27 cellular contexts compared by ENCODE assay signal in genomic region chr12:103100226-103100866, GRCh38.
"Had no signal": no experiment of that assay in that cellular context is flagged by ENCODE, and none has a peak within 500 bp of the region (broad histone marks: within the 10 kb centered on the region; RNA-seq: fewer than 3 reads in every experiment).

No MANE protein-coding gene starts in this region.

- H3K27me3 Mint-ChIP-seq: activated CD4-positive, alpha-beta T cell treated with anti-CD3 and anti-CD28 coated beads, Interleukin-2, amount 10 ng/mL, durations not matched to agents 24 days and 14 days had no signal

- H3K4me3 ChIP-seq: ascending aorta, body of pancreas, breast epithelium, SJSA1 had no signal

- H3K9ac ChIP-seq: KMS-11 had no signal

- ATAC-seq: activated CD8-positive, alpha-beta T cell treated with anti-CD3 and anti-CD28 coated beads for 36 hours; activated T-cell treated with anti-CD3 and anti-CD28 coated beads, Interleukin-2, amount 50 U/mL, for 72 hours; body of pancreas; Panc1 had no signal

- H3K36me3 Mint-ChIP-seq: activated naive CD4-positive, alpha-beta T cell treated with anti-CD3 and anti-CD28 coated beads, Interleukin-2, amount 50 U/mL, for 24 hours; activated naive CD8-positive, alpha-beta T cell treated with anti-CD3 and anti-CD28 coated beads, Interleukin-2, amount 10 ng/mL, durations not matched to agents 7 days and 5 days had no signal

- DNase-seq: activated CD4-positive, alpha-beta T cell treated with anti-CD3 and anti-CD28 coated beads, Interleukin-2, amount 10 ng/mL, durations not matched to agents 24 days and 14 days; activated CD4-positive, alpha-beta T cell treated with anti-CD3 and anti-CD28 coated beads, Interleukin-2, amount 50 U/mL, for 4 hours; activated CD8-positive, alpha-beta T cell treated with anti-CD3 and anti-CD28 coated beads for 36 hours; activated gamma-delta T cell; activated naive CD4-positive, alpha-beta T cell treated with Interleukin-2 at 50 U/mL for 16 hours; activated naive CD8-positive, alpha-beta T cell treated with anti-CD3 and anti-CD28 coated beads, Interleukin-2, amount 10 ng/mL, durations not matched to agents 7 days and 5 days; activated T-cell treated with anti-CD3 and anti-CD28 coated beads, Interleukin-2, amount 50 U/mL, for 1 hour; activated T-cell treated with anti-CD3 and anti-CD28 coated beads, Interleukin-2, amount 50 U/mL, for 72 hours; amygdala; body of pancreas; MM.1S; MV-4-11; NCI-H1092; NCI-H1436 treated with DMSO at 0.1 percent for 48 hours; NCI-H1694 treated with DMSO at 0.1 percent for 48 hours; NCI-H2029; NCI-H345; NCI-H524 treated with DMSO at 0.1 percent for 48 hours; SHP77 treated with DMSO at 0.1 percent for 48 hours; T1000 had no signal

- H3K36me3 ChIP-seq: ascending aorta, breast epithelium, SJSA1 had no signal

- H3K4me3 Mint-ChIP-seq: activated CD4-positive, alpha-beta T cell treated with anti-CD3 and anti-CD28 coated beads, Interleukin-2, amount 10 ng/mL, durations not matched to agents 24 days and 14 days; activated CD8-positive, alpha-beta T cell treated with anti-CD3 and anti-CD28 coated beads for 36 hours; activated naive CD4-positive, alpha-beta T cell treated with anti-CD3 and anti-CD28 coated beads, Interleukin-2, amount 50 U/mL, for 24 hours; activated naive CD8-positive, alpha-beta T cell treated with anti-CD3 and anti-CD28 coated beads, Interleukin-2, amount 10 ng/mL, durations not matched to agents 7 days and 5 days; activated T-cell treated with anti-CD3 and anti-CD28 coated beads, Interleukin-2, amount 50 U/mL, for 72 hours had no signal

- H3K27ac ChIP-seq: ascending aorta, body of pancreas, breast epithelium, KMS-11, SJSA1 had no signal

- H3K4me2 ChIP-seq: KMS-11 had no signal

- H3K27me3 ChIP-seq: ascending aorta, body of pancreas, breast epithelium, SJSA1 had no signal

- H3K27ac Mint-ChIP-seq: activated CD4-positive, alpha-beta T cell treated with anti-CD3 and anti-CD28 coated beads, Interleukin-2, amount 10 ng/mL, durations not matched to agents 24 days and 14 days; activated CD8-positive, alpha-beta T cell treated with anti-CD3 and anti-CD28 coated beads for 36 hours; activated naive CD4-positive, alpha-beta T cell treated with anti-CD3 and anti-CD28 coated beads, Interleukin-2, amount 50 U/mL, for 24 hours; activated naive CD8-positive, alpha-beta T cell treated with anti-CD3 and anti-CD28 coated beads, Interleukin-2, amount 10 ng/mL, durations not matched to agents 7 days and 5 days; activated T-cell treated with anti-CD3 and anti-CD28 coated beads, Interleukin-2, amount 50 U/mL, for 72 hours; activated T-helper 2 cell treated with anti-CD3 and anti-CD28 coated beads, Interferon-gamma antibody, Interleukin-2, Interleukin-4, amounts not matched to agents 10 μg/mL and 5 μg/mL and 100 μg/mL, durations not matched to agents 14 hours and 24 hours and 36 hours had no signal

- H3K4me1 ChIP-seq: ascending aorta, body of pancreas, breast epithelium, SJSA1 had no signal

- H3K4me1 Mint-ChIP-seq: activated CD4-positive, alpha-beta T cell treated with anti-CD3 and anti-CD28 coated beads, Interleukin-2, amount 10 ng/mL, durations not matched to agents 24 days and 14 days; activated naive CD4-positive, alpha-beta T cell treated with anti-CD3 and anti-CD28 coated beads, Interleukin-2, amount 50 U/mL, for 24 hours; activated naive CD8-positive, alpha-beta T cell treated with anti-CD3 and anti-CD28 coated beads, Interleukin-2, amount 10 ng/mL, durations not matched to agents 7 days and 5 days had no signal

- H3K9me3 Mint-ChIP-seq: activated CD8-positive, alpha-beta T cell treated with anti-CD3 and anti-CD28 coated beads for 36 hours; activated naive CD4-positive, alpha-beta T cell treated with anti-CD3 and anti-CD28 coated beads, Interleukin-2, amount 50 U/mL, for 24 hours had no signal

- H3K9me3 ChIP-seq: ascending aorta, body of pancreas, breast epithelium, SJSA1 had no signal
